ENCODE assay signal across 8 cellular contexts in the genomic region with DNA sequence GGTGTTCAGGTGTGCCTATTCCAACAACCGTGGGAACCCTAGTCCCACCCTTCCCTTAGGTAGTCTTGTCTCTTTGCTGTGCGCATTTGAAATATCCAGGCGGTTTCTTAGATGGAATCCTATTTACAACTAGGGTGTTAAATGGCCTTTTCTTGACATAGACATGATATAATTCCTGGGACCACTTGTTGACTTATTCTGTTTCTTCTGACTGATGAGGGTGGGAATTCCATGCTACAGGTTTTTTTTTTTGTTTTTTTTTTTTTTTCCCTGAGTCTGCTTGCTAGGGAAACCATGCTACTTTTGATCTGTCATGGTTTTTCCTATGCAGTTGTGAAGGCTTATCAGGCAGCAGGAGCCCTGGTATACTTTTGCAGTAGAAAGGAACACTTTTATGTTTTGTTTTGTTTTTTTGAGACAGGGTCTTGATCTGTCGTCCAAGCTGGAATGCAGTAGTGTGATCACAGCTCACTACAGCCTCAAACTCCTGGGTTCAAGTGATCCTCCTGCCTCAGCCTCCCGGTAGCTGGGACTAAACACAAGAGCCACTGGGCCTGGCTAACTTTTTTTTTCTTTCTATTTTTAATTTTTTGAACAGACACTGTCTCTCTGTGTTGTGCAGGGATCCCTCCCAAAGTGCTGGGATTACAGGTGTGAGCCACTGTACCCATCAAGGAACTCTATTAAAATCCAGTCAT. TPM values are rescaled to one million over a fixed set of nuclear protein-coding genes. Genes with fewer than 3 reads are reported as not detected.
DNase-seq lines count a peak whose midpoint lies in the region; ATAC-seq and TF ChIP-seq lines count a peak whose summit lies in the region.

No MANE protein-coding gene starts in this region.

- ATAC-seq in HG02623 (IDR thresholded peaks at IDR 0.05; ENCODE audit: unreplicated experiment) (no peak), HG02588 (IDR thresholded peaks at IDR 0.05; ENCODE audit: unreplicated experiment) (no peak)

- peak overlapping the region; percentile 98 for H3K4me3 Mint-ChIP-seq in activated T-cell treated with anti-CD3 and anti-CD28 coated beads, Interleukin-2, amount 50 U/mL, for 24 hours
- peak overlapping the region; percentile 90 for H3K4me3 Mint-ChIP-seq in activated naive CD8-positive, alpha-beta T cell

- H3K9me3 ChIP-seq in thymus (ENCODE audit: control insufficient read depth), result no peaks in the 10 kb centered on the region

- no peaks in the 10 kb centered on the region for H3K9me3 Mint-ChIP-seq in activated T-cell treated with anti-CD3 and anti-CD28 coated beads, Interleukin-2, amount 50 U/mL, for 24 hours
- no peaks in the 10 kb centered on the region for H3K9me3 Mint-ChIP-seq in activated naive CD8-positive, alpha-beta T cell (ENCODE audit: low read depth)

- no peak overlapping the region for H3K27ac ChIP-seq in thymus (ENCODE audit: low read depth)

- H3K4me3 ChIP-seq in lower leg skin (ENCODE audit: low read depth, poor library complexity, severe bottlenecking) (peak overlapping the region; percentile 55), thymus (ENCODE audit: low read length) (peak overlapping the region; percentile 98)

- intact Hi-C loops in lower leg skin (cut with DNase I; ENCODE audit: low total_unique reads), result no loop called here

- WGBS in lower leg skin, 2 donors, result 54 to 55% methylated on average over 5 of the region's 5 CpGs
- 64% methylated on average over 5 of the region's 5 CpGs for WGBS in thymus

- peak overlapping the region; percentile 93 for H3K27ac Mint-ChIP-seq in activated T-cell treated with anti-CD3 and anti-CD28 coated beads, Interleukin-2, amount 50 U/mL, for 24 hours
- peak overlapping the region; percentile 96 for H3K27ac Mint-ChIP-seq in activated naive CD8-positive, alpha-beta T cell

- H3K4me1 ChIP-seq in thymus (ENCODE audit: control insufficient read depth, insufficient read depth, low read length), result peaks cover 39% of the 10 kb centered on the region

- H3K4me1 Mint-ChIP-seq in activated T-cell treated with anti-CD3 and anti-CD28 coated beads, Interleukin-2, amount 50 U/mL, for 24 hours (ENCODE audit: low read depth), result peaks cover 73% of the 10 kb centered on the region
- peaks cover 81% of the 10 kb centered on the region for H3K4me1 Mint-ChIP-seq in activated naive CD8-positive, alpha-beta T cell (ENCODE audit: low read depth)

- no peaks in the 10 kb centered on the region for H3K27me3 ChIP-seq in thymus (ENCODE audit: control insufficient read depth, insufficient read depth)

- TF ChIP-seq POLR2A in lower leg skin (IDR thresholded peaks at IDR 0.05), result no peak

- H3K36me3 Mint-ChIP-seq in activated T-cell treated with anti-CD3 and anti-CD28 coated beads, Interleukin-2, amount 50 U/mL, for 24 hours (ENCODE audit: low read depth), result peaks cover 36% of the 10 kb centered on the region
- no peaks in the 10 kb centered on the region for H3K36me3 Mint-ChIP-seq in activated naive CD8-positive, alpha-beta T cell

- DNase-seq in activated T-cell treated with anti-CD3 and anti-CD28 coated beads, Interleukin-2, amount 50 U/mL, for 24 hours, result peak; percentile 13
- no peak for DNase-seq in activated T-cell treated with anti-CD3 and anti-CD28 coated beads for 4 hours
- no peak for DNase-seq in lower leg skin (ENCODE audit: low spot score in 2 of 2)
- DNase-seq in retina, result no peak

- H3K27me3 Mint-ChIP-seq in activated T-cell treated with anti-CD3 and anti-CD28 coated beads, Interleukin-2, amount 50 U/mL, for 24 hours, result no peaks in the 10 kb centered on the region
- H3K27me3 Mint-ChIP-seq in activated naive CD8-positive, alpha-beta T cell, result no peaks in the 10 kb centered on the region

- TF ChIP-seq CTCF in lower leg skin (IDR thresholded peaks at IDR 0.05), result no peak

- H3K36me3 ChIP-seq in thymus (ENCODE audit: control insufficient read depth, insufficient read depth), result no peaks in the 10 kb centered on the region

RNA-seq across cellular contexts. Expression of gene STIM1, which starts 1.5 kb away (rescaled TPM):
- total RNA-seq in lower leg skin, result 10 to 100 TPM; 43.7 to 75.9 (median 64.9) TPM
- polyA plus RNA-seq in thymus, result 33.0 TPM

RNA-seq across cellular contexts. Expression of gene RHOG, which starts 16.2 kb away (rescaled TPM):
- 10 to 100 TPM; 57.0 to 75.9 (median 64.0) TPM for total RNA-seq in lower leg skin
- 77.3 TPM for polyA plus RNA-seq in thymus

RNA-seq across cellular contexts. Expression of gene PGAP2, which starts 48.6 kb away (rescaled TPM):
- total RNA-seq in lower leg skin, result 10 to 100 TPM; 45.6 to 59.6 (median 51.9) TPM
- 24.0 TPM for polyA plus RNA-seq in thymus

RNA-seq across cellular contexts. Expression of gene NUP98, which starts 59.7 kb away (rescaled TPM):
- total RNA-seq in lower leg skin, result 100 to 1,000 TPM in 2 of 4 donors, 10 to 100 TPM in 2; 65.4 to 220 (median 97.9) TPM
- polyA plus RNA-seq in thymus, result 23.0 TPM
